In the genomic region with DNA sequence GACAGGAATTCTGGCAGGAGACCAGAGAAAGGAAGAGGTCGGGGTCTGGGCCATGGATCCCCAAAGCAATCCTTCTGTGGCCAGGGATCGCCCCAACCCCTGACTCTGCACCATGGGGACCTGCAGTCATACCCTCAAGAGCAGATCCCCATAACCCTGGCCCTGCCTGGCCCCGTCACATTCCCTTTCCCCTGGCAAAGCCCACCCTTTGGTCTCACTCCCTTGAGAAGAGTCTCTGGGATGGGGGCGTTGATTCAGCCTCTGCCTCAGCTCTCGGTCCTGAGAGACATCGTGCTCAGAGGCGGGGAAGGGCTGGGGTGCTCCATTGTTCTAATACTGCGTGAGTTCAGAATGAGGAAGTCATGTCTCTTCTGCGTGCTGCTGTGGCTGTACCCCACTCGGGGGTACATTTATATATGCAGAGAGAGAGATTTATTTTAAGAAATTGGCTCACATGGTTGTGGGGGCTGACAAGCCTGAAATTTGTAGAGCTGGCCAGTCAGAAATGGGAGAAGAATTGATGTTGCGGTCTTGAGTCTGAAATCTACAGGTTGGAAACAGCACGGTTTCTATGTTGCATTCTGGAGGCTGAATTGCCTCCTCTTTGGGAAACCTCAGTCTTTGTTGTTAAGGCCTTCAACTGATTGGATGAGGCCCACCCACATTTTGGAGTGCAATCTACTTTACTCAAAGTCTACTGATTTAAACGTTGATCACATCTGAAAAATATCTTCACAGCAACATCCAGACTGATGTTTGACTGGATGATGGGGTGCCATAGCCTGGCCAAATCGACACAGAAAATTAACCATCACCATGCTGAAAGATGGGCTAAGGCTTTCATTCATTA, we compare ENCODE assay signal across 27 cellular contexts. TPM values are rescaled to one million over a fixed set of nuclear protein-coding genes. Genes with fewer than 3 reads are reported as not detected.
A peak's percentile ranks its signal among the peaks of the same experiment; 100 is the strongest.
DNase-seq lines count a peak whose midpoint lies in the region; ATAC-seq, FAIRE-seq and TF ChIP-seq lines count a peak whose summit lies in the region.
"Had no signal": no experiment of that assay in that cellular context is flagged by ENCODE, and none has a peak within 500 bp of the region (broad histone marks: within the 10 kb centered on the region; RNA-seq: fewer than 3 reads in every experiment).

No MANE protein-coding gene starts in this region.

- H3K79me2 ChIP-seq in K562 (ENCODE audit: control insufficient read depth, insufficient read depth, low read length): no peaks in the 10 kb centered on the region

- H3K23ac ChIP-seq in neuronal stem cell (ENCODE audit: low read depth, low read length, poor library complexity): no peak overlapping the region

- DNase-seq in SIG-M5 treated with dmso at 0.1 percent for 504 hours (lab: John Stamatoyannopoulos, UW; ENCODE audit: unreplicated experiment): peak; percentile 10
- DNase-seq in SIG-M5 (lab: John Stamatoyannopoulos, UW): no peak
- no peak for DNase-seq in K562 (ENCODE audit: extremely low read depth in 1 of 4, low spot score in 3 of 4)
- no peak for DNase-seq in neuronal stem cell (ENCODE audit: low spot score)
- DNase-seq in tibial nerve (ENCODE audit: low spot score in 2 of 2): no peak
- no peak for DNase-seq in breast epithelium (ENCODE audit: low spot score in 2 of 2)
- DNase-seq in HUDEP-2 (lab: John Stamatoyannopoulos, UW; ENCODE audit: unreplicated experiment in 76 of 76): no peak
- DNase-seq in A673 (ENCODE audit: low spot score): no peak
- DNase-seq: activated CD4-positive, alpha-beta T cell treated with anti-CD3 and anti-CD28 coated beads for 48 hours; activated naive CD4-positive, alpha-beta T cell treated with anti-CD3 and anti-CD28 coated beads, Interleukin-2, amount 50 U/mL, for 16 hours; amniotic stem cell; CD4-positive, alpha-beta T cell; effector CD8-positive, alpha-beta T cell; EL; H7; mammary epithelial cell; sigmoid colon; stimulated activated CD4-positive, alpha-beta T cell treated with anti-CD3 and anti-CD28 coated beads, Interleukin-4, amount 100 ng/mL, for 1 hour; tibial artery had no signal

- no peak overlapping the region for H2AK5ac ChIP-seq in neuronal stem cell (ENCODE audit: low read depth, low read length)

- TF ChIP-seq CTCF in K562 (IDR thresholded peaks at IDR 0.05 in 2 of 3, conservative IDR thresholded peaks at IDR 0.05 in 1 of 3; ENCODE audit: insufficient read depth in 2 of 3, low read depth in 1 of 3, low read length in 3 of 3) (no peak), tibial nerve (IDR thresholded peaks at IDR 0.05) (no peak), breast epithelium (IDR thresholded peaks at IDR 0.05) (no peak), A673 (conservative IDR thresholded peaks at IDR 0.05; ENCODE audit: low read depth, low read length) (no peak)

- no TSS peak for BruUV-seq in K562 (replicated peaks; lab: Mats Ljungman, UMichigan)
- no TSS peak for BruUV-seq in A673 (replicated peaks; lab: Mats Ljungman, UMichigan)

- H3K4me3 ChIP-seq in K562 (no peak overlapping the region), neuronal stem cell (ENCODE audit: low read length in 2 of 2) (no peak overlapping the region), tibial nerve (no peak overlapping the region), breast epithelium (no peak overlapping the region), A673 (ENCODE audit: low read depth, low read length, poor library complexity, severe bottlenecking) (no peak overlapping the region)
- H3K4me3 ChIP-seq: prostate gland, sigmoid colon, tibial artery had no signal

- H3K9me3 ChIP-seq in K562 (replicated peaks; ENCODE audit: control insufficient read depth, insufficient read depth, low read depth, low read length): no peaks in the 10 kb centered on the region
- no peaks in the 10 kb centered on the region for H3K9me3 ChIP-seq in neuronal stem cell (replicated peaks in 1 of 2; ENCODE audit: control insufficient read depth in 2 of 2, insufficient read depth in 1 of 2, low read depth in 1 of 2, low read length in 2 of 2)
- no peaks in the 10 kb centered on the region for H3K9me3 ChIP-seq in tibial nerve
- no peaks in the 10 kb centered on the region for H3K9me3 ChIP-seq in breast epithelium
- no peaks in the 10 kb centered on the region for H3K9me3 ChIP-seq in A673 (ENCODE audit: low read depth, low read length, poor library complexity, severe bottlenecking)
- H3K9me3 ChIP-seq: prostate gland, sigmoid colon, tibial artery had no signal

- TF ChIP-seq EP300 in K562 (IDR thresholded peaks at IDR 0.05; ENCODE audit: low read length): no peak
- TF ChIP-seq EP300 in tibial nerve (IDR thresholded peaks at IDR 0.05): no peak

- WGBS in K562 (ENCODE audit: insufficient coverage, low coverage, missing lambda C conversion rate): 3% methylated on average over 14 of the region's 14 CpGs
- no CpG with 5 or more reads among the region's 14 CpGs for WGBS in neuronal stem cell (ENCODE audit: extremely low coverage in 2 of 2, insufficient read length in 2 of 2, insufficient replicate concordance in 1 of 2), 2 donors
- 70 to 71% methylated on average over 13 to 14 of the region's 14 CpGs for WGBS in tibial nerve, 2 donors

- no peak overlapping the region for H2BK5ac ChIP-seq in neuronal stem cell (ENCODE audit: low read length)

- no peak overlapping the region for H2BK120ac ChIP-seq in neuronal stem cell (ENCODE audit: low read depth, low read length)

- CTCF ChIA-PET in K562 (lab: Yijun Ruan, JAX; ENCODE audit: low intra/inter-chr PET ratio) (no interaction called here), A673 (lab: Charles Lee) (interaction anchor here (0.5 kb wide), 1 partner anchor 78 kb away, joined by 5 read pairs; no protein-coding TSS in a partner anchor)

- H2BK12ac ChIP-seq in neuronal stem cell (ENCODE audit: low read length): no peak overlapping the region

- no peak for TF ChIP-seq POLR2A in K562 (conservative IDR thresholded peaks at IDR 0.05)
- no peak for TF ChIP-seq POLR2A in tibial nerve (IDR thresholded peaks at IDR 0.05)
- TF ChIP-seq POLR2A in breast epithelium (IDR thresholded peaks at IDR 0.05): no peak

- H3K18ac ChIP-seq in neuronal stem cell (ENCODE audit: low read length): peak overlapping the region; percentile 30

- H3K27me3 ChIP-seq in K562 (ENCODE audit: control insufficient read depth in 2 of 2, insufficient read depth in 2 of 2, low read length in 2 of 2) (peaks cover 27 to 51% of the 10 kb centered on the region in 2 experiments), neuronal stem cell (ENCODE audit: control insufficient read depth in 3 of 3, insufficient read depth in 3 of 3, low read depth in 1 of 3, low read length in 3 of 3) (peaks cover 3 to 45% (median 12%) of the 10 kb centered on the region in 3 experiments), tibial nerve (peaks cover 0 to 10% of the 10 kb centered on the region in 2 donors), breast epithelium (peaks cover 0 to 4% of the 10 kb centered on the region in 2 donors), A673 (replicated peaks; ENCODE audit: insufficient read depth, low read depth, low read length, poor library complexity) (no peaks in the 10 kb centered on the region)

- no peak overlapping the region for H4K8ac ChIP-seq in neuronal stem cell (ENCODE audit: low read depth, low read length)

- H3K4me1 ChIP-seq in K562 (replicated peaks in 1 of 2; ENCODE audit: control insufficient read depth in 2 of 2, insufficient read depth in 2 of 2, low read length in 2 of 2) (peaks cover 4 to 16% of the 10 kb centered on the region in 2 experiments; a peak in 2 of 5 replicates), neuronal stem cell (ENCODE audit: control insufficient read depth in 2 of 2, insufficient read depth in 1 of 2, low read depth in 1 of 2, low read length in 2 of 2) (peaks cover 4 to 10% of the 10 kb centered on the region in 2 donors), tibial nerve (peaks cover 0 to 29% (median 12%) of the 10 kb centered on the region in 4 donors), breast epithelium (no peaks in the 10 kb centered on the region), A673 (ENCODE audit: insufficient read depth, low read length, poor library complexity, severe bottlenecking) (peaks cover 53% of the 10 kb centered on the region)

- H3K4me2 ChIP-seq in K562 (ENCODE audit: insufficient read depth, low read length) (no peak overlapping the region), neuronal stem cell (ENCODE audit: insufficient read depth, low read length, poor library complexity, severe bottlenecking) (no peak overlapping the region)
- H3K4me2 ChIP-seq: KMS-11 had no signal

- intact Hi-C loops in K562 (cut with micrococcal nuclease) (loop anchor here (2.0 to 10.0 kb wide), 4 partner anchors 65 to 481 kb away; no protein-coding TSS in a partner anchor), breast epithelium (cut with DNase I; ENCODE audit: low total_unique reads) (loop anchor here (10.0 kb wide), 1 partner anchor 111 kb away; no protein-coding TSS in a partner anchor), A673 (cut with micrococcal nuclease; ENCODE audit: unreplicated experiment) (loop anchor here (2.0 to 10.0 kb wide), 3 partner anchors 63 to 281 kb away; no protein-coding TSS in a partner anchor)

- H3K27ac ChIP-seq in K562 (ENCODE audit: extremely low read depth, low read depth, low read length) (no peak overlapping the region), neuronal stem cell (replicated peaks; ENCODE audit: low read length) (no peak overlapping the region), tibial nerve (no peak overlapping the region), breast epithelium (no peak overlapping the region), A673 (ENCODE audit: low read depth, low read length, poor library complexity, severe bottlenecking) (no peak overlapping the region)
- H3K27ac ChIP-seq: 22Rv1, brain microvascular endothelial cell, epithelial cell of prostate, KMS-11, prostate gland, tibial artery, VCaP had no signal

- H3K36me3 ChIP-seq in K562 (ENCODE audit: control insufficient read depth, insufficient read depth, low read length): no peaks in the 10 kb centered on the region
- no peaks in the 10 kb centered on the region for H3K36me3 ChIP-seq in neuronal stem cell (replicated peaks in 1 of 2; ENCODE audit: control insufficient read depth in 2 of 2, insufficient read depth in 2 of 2, low read length in 2 of 2)
- no peaks in the 10 kb centered on the region for H3K36me3 ChIP-seq in tibial nerve
- no peaks in the 10 kb centered on the region for H3K36me3 ChIP-seq in breast epithelium
- H3K36me3 ChIP-seq in A673 (ENCODE audit: insufficient read depth, low read length, poor library complexity, severe bottlenecking): no peaks in the 10 kb centered on the region
- H3K36me3 ChIP-seq: brain microvascular endothelial cell, prostate gland, sigmoid colon, tibial artery had no signal

- H3K79me1 ChIP-seq in neuronal stem cell (ENCODE audit: low read depth, low read length): no peaks in the 10 kb centered on the region

- H3K9ac ChIP-seq in K562 (ENCODE audit: insufficient read depth in 1 of 2, low read depth in 2 of 2, low read length in 2 of 2) (no peak overlapping the region), neuronal stem cell (ENCODE audit: low read depth, low read length, poor library complexity) (no peak overlapping the region)
- H3K9ac ChIP-seq: KMS-11 had no signal

- H3K4ac ChIP-seq in neuronal stem cell (ENCODE audit: low read length): no peak overlapping the region

- H4K91ac ChIP-seq in neuronal stem cell (ENCODE audit: low read depth, low read length, poor library complexity): no peak overlapping the region

- no peak overlapping the region for H3K14ac ChIP-seq in neuronal stem cell (ENCODE audit: low read length)

- POLR2A ChIA-PET in K562 (lab: Yijun Ruan, JAX) (no interaction called here), A673 (lab: Charles Lee; ENCODE audit: low non-redundant PET) (no interaction called here)

- no peaks in the 10 kb centered on the region for H3K9me1 ChIP-seq in K562 (ENCODE audit: control insufficient read depth, insufficient read depth, low read length)

- H2AFZ ChIP-seq in K562 (ENCODE audit: low read depth, low read length) (no peak overlapping the region), neuronal stem cell (ENCODE audit: low read length) (no peak overlapping the region)

- no peak for FAIRE-seq in K562 (lab: Jason Lieb, UNC)

- no peak overlapping the region for H2BK15ac ChIP-seq in neuronal stem cell (ENCODE audit: low read length)

- in situ Hi-C loops in K562 (cut with MboI): loop anchor here (10.0 kb wide), 1 partner anchor 281 kb away; no protein-coding TSS in a partner anchor

- ATAC-seq in K562: no peak
- ATAC-seq: activated T-helper 17 cell treated with anti-CD3 and anti-CD28 coated beads, Interleukin-2, amount 50 U/mL, for 72 hours; SK-N-SH treated with all-trans-retinoic acid at 6 μM for 48 hours had no signal

- peaks cover 17% of the 10 kb centered on the region for H4K20me1 ChIP-seq in K562 (replicated peaks; ENCODE audit: control insufficient read depth, insufficient read depth, low read length)

- TF ChIP-seq RAD21 in K562 (CRISPR knock-in tag; conservative IDR thresholded peaks at IDR 0.05 in 1 of 2, IDR thresholded peaks at IDR 0.05 in 1 of 2): no peak

RNA-seq across cellular contexts. Expression of gene PADI2, which starts 4.2 kb away (rescaled TPM):
- total RNA-seq in K562 (2011; cell fraction: chromatin; rRNA removed; ENCODE audit: low replicate concordance): not detected in 2 replicates
- total RNA-seq in K562 (2011; cell fraction: nucleolus; rRNA removed): not detected in 2 replicates
- total RNA-seq in K562 (2011; cell fraction: nucleoplasm; rRNA removed): not detected in 2 replicates
- not detected in 2 replicates for total RNA-seq in K562 (2014; rRNA removed)
- not detected in 2 replicates for total RNA-seq in K562 (2014; rRNA removed; fragmentation: Illumina TruSeq; extraction: Trizol)
- total RNA-seq in K562 (2015; rRNA removed; fragmentation: Illumina TruSeq; extraction: Trizol): not detected in 2 replicates
- total RNA-seq in K562 (2021): 0.11 and 0.13 TPM in 2 replicates
- polyA plus RNA-seq in K562 (2011; rRNA removed): 0.01 TPM in 2 replicates
- 0.03 TPM in 1 of 2 replicates, not detected in the other for polyA plus RNA-seq in K562 (2011; cell fraction: cytosol; rRNA removed)
- not detected in 2 replicates for polyA plus RNA-seq in K562 (2011; cell fraction: nucleus; rRNA removed)
- polyA plus RNA-seq in K562 (2012): 0.05 TPM in 1 of 2 replicates, not detected in the other
- polyA plus RNA-seq in K562 (2014; fragmentation: Illumina TruSeq; extraction: Trizol): not detected in 2 replicates
- polyA plus RNA-seq in K562 (2014; fragmentation: Nextera tagmentation; extraction: Ambion mirVana): under 1 TPM; 0.01 TPM
- not detected in 2 replicates for polyA plus RNA-seq in K562 (2014; rRNA removed)
- polyA minus RNA-seq in K562 (2011; rRNA and poly(A)+ RNA removed): not detected in 2 replicates
- polyA minus RNA-seq in K562 (2011; cell fraction: cytosol; rRNA and poly(A)+ RNA removed): not detected in 2 replicates
- not detected in 2 replicates for polyA minus RNA-seq in K562 (2011; cell fraction: nucleus; rRNA and poly(A)+ RNA removed)
- polyA plus RNA-seq in neuronal stem cell (2013, experiment 1 of 2): 0.43 TPM
- 0.64 TPM for polyA plus RNA-seq in neuronal stem cell (2013, experiment 2 of 2)
- 10 to 100 TPM in 1 of 4 donors, 1 to 10 TPM in 3; 2.4 to 12.2 (median 6.3) TPM for total RNA-seq in tibial nerve
- total RNA-seq in breast epithelium: 10 to 100 TPM in 1 of 3 donors, 1 to 10 TPM in 1, under 1 TPM in 1; 0.32 to 29.4 (median 9.2) TPM
- total RNA-seq in A673 (2021): 26.4 and 27.7 TPM in 2 replicates
